ENCODE assay signal across 11 cellular contexts in the genomic region with DNA sequence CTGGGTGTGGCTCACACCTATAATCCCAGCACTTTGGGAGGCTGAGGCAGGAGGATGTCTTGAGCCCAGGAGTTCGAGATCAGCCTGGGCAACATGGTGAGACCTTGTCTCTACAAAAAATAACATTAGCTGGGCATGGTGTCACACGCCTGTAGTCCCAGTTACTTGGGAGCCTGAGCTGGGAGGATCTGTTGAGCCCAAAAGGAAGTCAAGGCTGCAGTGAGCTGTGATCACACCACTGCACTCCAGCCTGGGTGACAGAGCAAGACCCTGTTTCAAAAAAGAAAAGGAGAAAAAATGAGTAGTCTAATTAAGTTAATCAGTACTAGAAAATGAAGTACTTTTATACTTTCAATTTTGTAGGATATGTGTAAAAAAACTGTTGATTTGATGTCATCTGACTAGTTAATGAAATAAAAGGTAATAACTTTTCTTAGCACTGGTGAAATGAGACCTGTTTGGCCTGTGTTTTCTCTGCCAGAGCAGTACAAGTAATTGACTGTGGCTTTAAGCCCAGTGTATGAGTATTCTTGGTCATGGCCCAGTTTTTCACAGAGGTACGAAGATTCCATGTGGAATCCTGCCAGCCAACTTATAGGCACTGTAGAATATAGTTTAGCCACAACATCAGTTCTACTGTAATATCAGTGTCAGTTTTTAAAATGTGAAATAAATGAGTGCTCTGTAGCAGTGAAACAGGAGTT. TPM values are rescaled to one million over a fixed set of nuclear protein-coding genes. Genes with fewer than 3 reads are reported as not detected.
DNase-seq lines count a peak whose midpoint lies in the region; ATAC-seq and TF ChIP-seq lines count a peak whose summit lies in the region.
"Had no signal": no experiment of that assay in that cellular context is flagged by ENCODE, and none has a peak within 500 bp of the region (broad histone marks: within the 10 kb centered on the region; RNA-seq: fewer than 3 reads in every experiment).

No MANE protein-coding gene starts in this region.

- H3K4me3 ChIP-seq in ovary: no peak overlapping the region
- H3K4me3 ChIP-seq in upper lobe of left lung: no peak overlapping the region

- DNase-seq in NCI-H2029 treated with DMSO at 0.1 percent for 48 hours (lab: John Stamatoyannopoulos, UW) (peak; percentile 16), NCI-H2029 (lab: John Stamatoyannopoulos, UW) (no peak), SK-N-DZ (ENCODE audit: low spot score) (peak; percentile 30), epithelial cell of prostate (ENCODE audit: low read depth, low spot score) (peak; percentile 5), pons (ENCODE audit: low spot score) (peak; percentile 57), KBM-7 (no peak), ovary (no peak), upper lobe of left lung (no peak)
- DNase-seq: activated T-cell treated with anti-CD3 and anti-CD28 coated beads, Interleukin-2, amount 50 U/mL, for 48 hours; NCI-H187 treated with DMSO at 0.1 percent for 48 hours had no signal

- no peak for ATAC-seq in upper lobe of left lung (ENCODE audit: low FRiP score in 2 of 2)
- ATAC-seq: stimulated activated memory B cell treated with anti-CD40 and anti-IgM and Interleukin-4, amounts not matched to agents 10 μg/mL and 1 μg/mL and 100 μg/mL, for 72 hours had no signal

- H3K27me3 ChIP-seq in ovary: no peaks in the 10 kb centered on the region
- H3K27me3 ChIP-seq in upper lobe of left lung: no peaks in the 10 kb centered on the region

- in situ Hi-C loops in KBM-7 (cut with MboI; ENCODE audit: low pct_unique_long_range_greater_than_20kb, low sequenced_read_pairs): no loop called here

- H3K27ac ChIP-seq in epithelial cell of prostate (no peak overlapping the region), ovary (no peak overlapping the region), upper lobe of left lung (no peak overlapping the region)

- no peak for TF ChIP-seq POLR2A in ovary (IDR thresholded peaks at IDR 0.05)
- TF ChIP-seq POLR2A in upper lobe of left lung (IDR thresholded peaks at IDR 0.05): no peak

- no peaks in the 10 kb centered on the region for H3K9me3 ChIP-seq in ovary
- H3K9me3 ChIP-seq in upper lobe of left lung: no peaks in the 10 kb centered on the region

- TF ChIP-seq CTCF in ovary (IDR thresholded peaks at IDR 0.05) (no peak), upper lobe of left lung (IDR thresholded peaks at IDR 0.05) (no peak)

- no peaks in the 10 kb centered on the region for H3K36me3 ChIP-seq in ovary
- no peaks in the 10 kb centered on the region for H3K36me3 ChIP-seq in upper lobe of left lung

- intact Hi-C loops in ovary (cut with DNase I): no loop called here

- TF ChIP-seq EP300 in ovary (IDR thresholded peaks at IDR 0.05): no peak
- TF ChIP-seq EP300 in upper lobe of left lung (IDR thresholded peaks at IDR 0.05): no peak

- H3K4me1 ChIP-seq in ovary (ENCODE audit: insufficient read depth) (peaks cover 9% of the 10 kb centered on the region), upper lobe of left lung (peaks cover 4 to 33% (median 6%) of the 10 kb centered on the region in 4 donors)

- 71 to 75% (median 74%) methylated on average over 3 of the region's 3 CpGs for WGBS in ovary, 3 donors
- WGBS in upper lobe of left lung, 2 donors: 82 to 84% methylated on average over 3 of the region's 3 CpGs

RNA-seq across cellular contexts. Expression of a gene that starts 35.8 kb away (rescaled TPM):
- polyA plus RNA-seq in SK-N-DZ (2014; cell fraction: cytosol; rRNA removed): 14.8 and 16.0 TPM in 2 replicates
- polyA plus RNA-seq in SK-N-DZ (2014; cell fraction: nucleus; rRNA removed): 6.9 and 9.1 TPM in 2 replicates
- 10 to 100 TPM in 5 of 7 donors, 1 to 10 TPM in 2; 7.7 to 68.1 (median 11.8) TPM for total RNA-seq in ovary
- polyA plus RNA-seq in ovary: 10 to 100 TPM; 10.1 to 16.0 TPM
- total RNA-seq in upper lobe of left lung: 100 to 1,000 TPM in 2 of 6 donors, 10 to 100 TPM in 4; 46.9 to 136 (median 80.4) TPM

Comparison
In these comparisons a context has a peak if more than half of its experiments do, and no peak if none do; other contexts are left out.
1. DNase-seq: peak in NCI-H2029 treated with DMSO at 0.1 percent for 48 hours (single experiment), SK-N-DZ (single experiment), epithelial cell of prostate (single experiment) and pons (single experiment); none in NCI-H2029 (single experiment), KBM-7 (single experiment), ovary (0 of 5) and upper lobe of left lung (0 of 2).